ENCODE assay signal across 1 cellular context in the genomic region with DNA sequence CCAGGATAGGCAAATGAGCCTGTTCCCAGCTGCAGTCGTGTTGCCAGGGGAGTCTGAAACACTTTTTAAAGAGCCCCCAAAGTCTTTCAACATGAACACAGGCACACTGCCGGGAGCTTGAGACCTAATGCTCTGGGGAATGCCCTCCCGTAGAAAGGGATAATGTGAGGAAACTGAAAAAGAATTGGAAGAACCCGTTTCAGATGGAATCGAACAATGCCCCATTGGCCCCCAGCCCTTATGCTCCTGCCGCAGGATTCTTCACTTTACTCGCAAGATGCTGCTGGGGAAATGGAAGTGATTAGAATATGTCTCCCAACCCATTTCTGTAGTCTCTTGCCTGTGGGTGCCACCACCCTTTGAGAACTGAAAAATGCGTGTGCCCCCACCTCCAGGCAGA.
TF ChIP-seq lines count a peak whose summit lies in the region.

No MANE protein-coding gene starts in this region.

TF ChIP-seq in GM23338, 12 proteins besides CTCF, POLR2A, EP300 and RAD21:
- TF ChIP-seq STAT1 (IDR thresholded peaks at IDR 0.05; ENCODE audit: unreplicated experiment) (no peak), ZNF331 (CRISPR knock-in tag; IDR thresholded peaks at IDR 0.05; ENCODE audit: low read depth) (no peak), CREB1 (CRISPR knock-in tag; IDR thresholded peaks at IDR 0.05; ENCODE audit: low read depth) (no peak), NANOG (IDR thresholded peaks at IDR 0.05; ENCODE audit: borderline replicate concordance) (no peak), EZH2phosphoT487 (IDR thresholded peaks at IDR 0.05; ENCODE audit: unreplicated experiment) (no peak), ZNF114 (CRISPR knock-in tag; IDR thresholded peaks at IDR 0.05) (no peak), POLR2AphosphoS5 (IDR thresholded peaks at IDR 0.05; ENCODE audit: low read depth) (no peak), EZH2 (IDR thresholded peaks at IDR 0.05; ENCODE audit: low read depth, unreplicated experiment) (no peak), JUNB (IDR thresholded peaks at IDR 0.05; ENCODE audit: unreplicated experiment) (no peak)
- TF ChIP-seq, protein P1, sequence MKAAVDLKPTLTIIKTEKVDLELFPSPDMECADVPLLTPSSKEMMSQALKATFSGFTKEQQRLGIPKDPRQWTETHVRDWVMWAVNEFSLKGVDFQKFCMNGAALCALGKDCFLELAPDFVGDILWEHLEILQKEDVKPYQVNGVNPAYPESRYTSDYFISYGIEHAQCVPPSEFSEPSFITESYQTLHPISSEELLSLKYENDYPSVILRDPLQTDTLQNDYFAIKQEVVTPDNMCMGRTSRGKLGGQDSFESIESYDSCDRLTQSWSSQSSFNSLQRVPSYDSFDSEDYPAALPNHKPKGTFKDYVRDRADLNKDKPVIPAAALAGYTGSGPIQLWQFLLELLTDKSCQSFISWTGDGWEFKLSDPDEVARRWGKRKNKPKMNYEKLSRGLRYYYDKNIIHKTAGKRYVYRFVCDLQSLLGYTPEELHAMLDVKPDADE (IDR thresholded peaks at IDR 0.05), result no peak
- TF ChIP-seq, protein P2, sequence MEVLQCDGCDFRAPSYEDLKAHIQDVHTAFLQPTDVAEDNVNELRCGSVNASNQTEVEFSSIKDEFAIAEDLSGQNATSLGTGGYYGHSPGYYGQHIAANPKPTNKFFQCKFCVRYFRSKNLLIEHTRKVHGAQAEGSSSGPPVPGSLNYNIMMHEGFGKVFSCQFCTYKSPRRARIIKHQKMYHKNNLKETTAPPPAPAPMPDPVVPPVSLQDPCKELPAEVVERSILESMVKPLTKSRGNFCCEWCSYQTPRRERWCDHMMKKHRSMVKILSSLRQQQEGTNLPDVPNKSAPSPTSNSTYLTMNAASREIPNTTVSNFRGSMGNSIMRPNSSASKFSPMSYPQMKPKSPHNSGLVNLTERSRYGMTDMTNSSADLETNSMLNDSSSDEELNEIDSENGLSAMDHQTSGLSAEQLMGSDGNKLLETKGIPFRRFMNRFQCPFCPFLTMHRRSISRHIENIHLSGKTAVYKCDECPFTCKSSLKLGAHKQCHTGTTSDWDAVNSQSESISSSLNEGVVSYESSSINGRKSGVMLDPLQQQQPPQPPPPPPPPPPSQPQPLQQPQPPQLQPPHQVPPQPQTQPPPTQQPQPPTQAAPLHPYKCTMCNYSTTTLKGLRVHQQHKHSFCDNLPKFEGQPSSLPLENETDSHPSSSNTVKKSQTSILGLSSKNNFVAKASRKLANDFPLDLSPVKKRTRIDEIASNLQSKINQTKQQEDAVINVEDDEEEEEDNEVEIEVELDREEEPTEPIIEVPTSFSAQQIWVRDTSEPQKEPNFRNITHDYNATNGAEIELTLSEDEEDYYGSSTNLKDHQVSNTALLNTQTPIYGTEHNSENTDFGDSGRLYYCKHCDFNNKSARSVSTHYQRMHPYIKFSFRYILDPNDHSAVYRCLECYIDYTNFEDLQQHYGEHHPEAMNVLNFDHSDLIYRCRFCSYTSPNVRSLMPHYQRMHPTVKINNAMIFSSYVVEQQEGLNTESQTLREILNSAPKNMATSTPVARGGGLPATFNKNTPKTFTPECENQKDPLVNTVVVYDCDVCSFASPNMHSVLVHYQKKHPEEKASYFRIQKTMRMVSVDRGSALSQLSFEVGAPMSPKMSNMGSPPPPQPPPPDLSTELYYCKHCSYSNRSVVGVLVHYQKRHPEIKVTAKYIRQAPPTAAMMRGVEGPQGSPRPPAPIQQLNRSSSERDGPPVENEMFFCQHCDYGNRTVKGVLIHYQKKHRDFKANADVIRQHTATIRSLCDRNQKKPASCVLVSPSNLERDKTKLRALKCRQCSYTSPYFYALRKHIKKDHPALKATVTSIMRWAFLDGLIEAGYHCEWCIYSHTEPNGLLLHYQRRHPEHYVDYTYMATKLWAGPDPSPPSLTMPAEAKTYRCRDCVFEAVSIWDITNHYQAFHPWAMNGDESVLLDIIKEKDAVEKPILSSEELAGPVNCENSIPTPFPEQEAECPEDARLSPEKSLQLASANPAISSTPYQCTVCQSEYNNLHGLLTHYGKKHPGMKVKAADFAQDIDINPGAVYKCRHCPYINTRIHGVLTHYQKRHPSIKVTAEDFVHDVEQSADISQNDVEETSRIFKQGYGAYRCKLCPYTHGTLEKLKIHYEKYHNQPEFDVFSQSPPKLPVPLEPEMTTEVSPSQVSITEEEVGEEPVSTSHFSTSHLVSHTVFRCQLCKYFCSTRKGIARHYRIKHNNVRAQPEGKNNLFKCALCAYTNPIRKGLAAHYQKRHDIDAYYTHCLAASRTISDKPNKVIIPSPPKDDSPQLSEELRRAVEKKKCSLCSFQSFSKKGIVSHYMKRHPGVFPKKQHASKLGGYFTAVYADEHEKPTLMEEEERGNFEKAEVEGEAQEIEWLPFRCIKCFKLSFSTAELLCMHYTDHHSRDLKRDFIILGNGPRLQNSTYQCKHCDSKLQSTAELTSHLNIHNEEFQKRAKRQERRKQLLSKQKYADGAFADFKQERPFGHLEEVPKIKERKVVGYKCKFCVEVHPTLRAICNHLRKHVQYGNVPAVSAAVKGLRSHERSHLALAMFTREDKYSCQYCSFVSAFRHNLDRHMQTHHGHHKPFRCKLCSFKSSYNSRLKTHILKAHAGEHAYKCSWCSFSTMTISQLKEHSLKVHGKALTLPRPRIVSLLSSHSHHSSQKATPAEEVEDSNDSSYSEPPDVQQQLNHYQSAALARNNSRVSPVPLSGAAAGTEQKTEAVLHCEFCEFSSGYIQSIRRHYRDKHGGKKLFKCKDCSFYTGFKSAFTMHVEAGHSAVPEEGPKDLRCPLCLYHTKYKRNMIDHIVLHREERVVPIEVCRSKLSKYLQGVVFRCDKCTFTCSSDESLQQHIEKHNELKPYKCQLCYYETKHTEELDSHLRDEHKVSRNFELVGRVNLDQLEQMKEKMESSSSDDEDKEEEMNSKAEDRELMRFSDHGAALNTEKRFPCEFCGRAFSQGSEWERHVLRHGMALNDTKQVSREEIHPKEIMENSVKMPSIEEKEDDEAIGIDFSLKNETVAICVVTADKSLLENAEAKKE (CRISPR knock-in tag; IDR thresholded peaks at IDR 0.05), result no peak
- TF ChIP-seq, protein P3, sequence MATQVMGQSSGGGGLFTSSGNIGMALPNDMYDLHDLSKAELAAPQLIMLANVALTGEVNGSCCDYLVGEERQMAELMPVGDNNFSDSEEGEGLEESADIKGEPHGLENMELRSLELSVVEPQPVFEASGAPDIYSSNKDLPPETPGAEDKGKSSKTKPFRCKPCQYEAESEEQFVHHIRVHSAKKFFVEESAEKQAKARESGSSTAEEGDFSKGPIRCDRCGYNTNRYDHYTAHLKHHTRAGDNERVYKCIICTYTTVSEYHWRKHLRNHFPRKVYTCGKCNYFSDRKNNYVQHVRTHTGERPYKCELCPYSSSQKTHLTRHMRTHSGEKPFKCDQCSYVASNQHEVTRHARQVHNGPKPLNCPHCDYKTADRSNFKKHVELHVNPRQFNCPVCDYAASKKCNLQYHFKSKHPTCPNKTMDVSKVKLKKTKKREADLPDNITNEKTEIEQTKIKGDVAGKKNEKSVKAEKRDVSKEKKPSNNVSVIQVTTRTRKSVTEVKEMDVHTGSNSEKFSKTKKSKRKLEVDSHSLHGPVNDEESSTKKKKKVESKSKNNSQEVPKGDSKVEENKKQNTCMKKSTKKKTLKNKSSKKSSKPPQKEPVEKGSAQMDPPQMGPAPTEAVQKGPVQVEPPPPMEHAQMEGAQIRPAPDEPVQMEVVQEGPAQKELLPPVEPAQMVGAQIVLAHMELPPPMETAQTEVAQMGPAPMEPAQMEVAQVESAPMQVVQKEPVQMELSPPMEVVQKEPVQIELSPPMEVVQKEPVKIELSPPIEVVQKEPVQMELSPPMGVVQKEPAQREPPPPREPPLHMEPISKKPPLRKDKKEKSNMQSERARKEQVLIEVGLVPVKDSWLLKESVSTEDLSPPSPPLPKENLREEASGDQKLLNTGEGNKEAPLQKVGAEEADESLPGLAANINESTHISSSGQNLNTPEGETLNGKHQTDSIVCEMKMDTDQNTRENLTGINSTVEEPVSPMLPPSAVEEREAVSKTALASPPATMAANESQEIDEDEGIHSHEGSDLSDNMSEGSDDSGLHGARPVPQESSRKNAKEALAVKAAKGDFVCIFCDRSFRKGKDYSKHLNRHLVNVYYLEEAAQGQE (IDR thresholded peaks at IDR 0.05; ENCODE audit: unreplicated experiment), result no peak
